In the genomic region with DNA sequence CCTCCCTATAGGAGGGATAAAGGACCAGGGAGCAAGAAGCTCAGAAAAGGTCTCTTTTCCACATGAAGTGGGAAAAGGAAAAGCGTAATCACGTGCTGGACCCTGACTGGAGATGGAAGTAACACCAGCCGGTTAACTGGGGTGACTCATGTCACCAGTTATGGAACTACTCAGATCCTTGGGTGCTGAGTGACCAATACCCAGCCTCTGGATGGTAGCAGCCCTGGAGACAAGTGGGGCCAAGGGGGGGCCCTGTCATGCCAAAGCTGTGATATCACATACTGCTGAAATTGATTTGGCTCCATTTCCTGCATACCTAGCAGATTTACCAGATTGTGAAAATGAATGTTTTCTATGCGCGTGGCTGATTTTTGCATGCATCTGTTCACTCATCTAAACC, we compare ENCODE assay signal across 16 cellular contexts.
DNase-seq lines count a peak whose midpoint lies in the region; ATAC-seq and TF ChIP-seq lines count a peak whose summit lies in the region.
"Had no signal": no experiment of that assay in that cellular context is flagged by ENCODE, and none has a peak within 500 bp of the region (broad histone marks: within the 10 kb centered on the region; RNA-seq: fewer than 3 reads in every experiment).

No MANE protein-coding gene starts in this region.

- peak overlapping the region; percentile 61 for H2AK5ac ChIP-seq in mesenchymal stem cell (ENCODE audit: low read length, severe bottlenecking)

- TF ChIP-seq CTCF in WERI-Rb-1 (IDR thresholded peaks at IDR 0.05; ENCODE audit: low read depth, low read length) (no peak), dorsolateral prefrontal cortex (IDR thresholded peaks at IDR 0.05 in 54 of 56, conservative IDR thresholded peaks at IDR 0.05 in 2 of 56; ENCODE audit: low read depth in 1 of 56, partially characterized antibody in 56 of 56) (no peak)

- H3K27me3 ChIP-seq in mesenchymal stem cell (ENCODE audit: control insufficient read depth in 1 of 2, insufficient read depth in 1 of 2, low read length in 2 of 2) (no peaks in the 10 kb centered on the region), WERI-Rb-1 (ENCODE audit: insufficient read depth, low read depth, severe bottlenecking) (no peaks in the 10 kb centered on the region), dorsolateral prefrontal cortex (no peaks in the 10 kb centered on the region)
- H3K27me3 ChIP-seq: ascending aorta; BLaER1 treated with 17β-estradiol and CSF1 and Interleukin-3, amounts not matched to agents 10 nM and 100 nM had no signal

- WGBS in mesenchymal stem cell = 65% methylated on average over 5 of the region's 5 CpGs

- H3K4me1 ChIP-seq in mesenchymal stem cell (ENCODE audit: control insufficient read depth, insufficient read depth, low read depth, low read length) = peaks cover 14% of the 10 kb centered on the region
- H3K4me1 ChIP-seq: ascending aorta; BLaER1 treated with 17β-estradiol and CSF1 and Interleukin-3, amounts not matched to agents 10 nM and 100 nM; psoas muscle had no signal

- H3K4me3 ChIP-seq in mesenchymal stem cell (ENCODE audit: insufficient read depth in 1 of 2, low read depth in 1 of 2, low read length in 2 of 2) (no peak overlapping the region), WERI-Rb-1 (ENCODE audit: low read depth, low read length) (no peak overlapping the region), dorsolateral prefrontal cortex (no peak overlapping the region)
- H3K4me3 ChIP-seq: ascending aorta; BLaER1 treated with 17β-estradiol and CSF1 and Interleukin-3, amounts not matched to agents 10 nM and 100 nM; psoas muscle had no signal

- peak overlapping the region; percentile 68 for H2BK5ac ChIP-seq in mesenchymal stem cell (ENCODE audit: low read depth, low read length, poor library complexity, severe bottlenecking)

- H2BK15ac ChIP-seq in mesenchymal stem cell (ENCODE audit: low read depth, poor library complexity, severe bottlenecking) = no peak overlapping the region

- no peak overlapping the region for H2AFZ ChIP-seq in mesenchymal stem cell (ENCODE audit: low read depth, low read length)

- intact Hi-C loops in dorsolateral prefrontal cortex (cut with DNase I) = no loop called here

- H4K8ac ChIP-seq in mesenchymal stem cell (ENCODE audit: low read length) = no peak overlapping the region

- H3K79me1 ChIP-seq in mesenchymal stem cell (replicated peaks; ENCODE audit: low read length, poor library complexity, severe bottlenecking) = no peaks in the 10 kb centered on the region

- no peak for TF ChIP-seq RAD21 in Ishikawa (IDR thresholded peaks at IDR 0.05; ENCODE audit: low read depth)

- DNase-seq in AG20443 (ENCODE audit: low spot score) (peak; percentile 56), astrocyte of the hippocampus (ENCODE audit: low read depth, low spot score) (peak; percentile 80), mesenchymal stem cell (peak; percentile 9), WERI-Rb-1 (no peak), dorsolateral prefrontal cortex (no peak)
- DNase-seq in activated CD4-positive, alpha-beta T cell treated with anti-CD3 and anti-CD28 coated beads, Interleukin-2, amount 50 U/mL, for 4 hours = no peak
- DNase-seq: activated CD4-positive, CD25-positive, alpha-beta regulatory T cell; activated T-cell treated with anti-CD3 and anti-CD28 coated beads, Interleukin-2, amount 50 U/mL, for 48 hours; psoas muscle; stimulated activated CD4-positive, alpha-beta T cell treated with anti-CD3 and anti-CD28 coated beads, Interleukin-2, amount 100 ng/mL, for 48 hours; stimulated activated naive CD4-positive, alpha-beta T cell treated with Interleukin-2 at 50 U/mL for 16 hours had no signal

- TF ChIP-seq EP300 in Ishikawa (IDR thresholded peaks at IDR 0.05; ENCODE audit: borderline replicate concordance) = 0 out of 2 replicates have a peak, but pooled peaks have one; percentile 42

- peak overlapping the region; percentile 88 for H3K27ac ChIP-seq in mesenchymal stem cell (ENCODE audit: low read length, poor library complexity, severe bottlenecking)
- no peak overlapping the region for H3K27ac ChIP-seq in WERI-Rb-1
- H3K27ac ChIP-seq in dorsolateral prefrontal cortex = peak overlapping the region in 1 of 59 donors; percentile 44
- H3K27ac ChIP-seq: ascending aorta; BLaER1 treated with 17β-estradiol and CSF1 and Interleukin-3, amounts not matched to agents 10 nM and 100 nM; HL-60; psoas muscle had no signal

- H3K4me2 ChIP-seq in mesenchymal stem cell (ENCODE audit: low read length, poor library complexity, severe bottlenecking) = no peak overlapping the region
- H3K4me2 ChIP-seq: BLaER1 treated with 17β-estradiol and CSF1 and Interleukin-3, amounts not matched to agents 10 nM and 100 nM had no signal

- H3K14ac ChIP-seq in mesenchymal stem cell (ENCODE audit: low read length in 2 of 2) = no peak overlapping the region

- no peak overlapping the region for H3K9ac ChIP-seq in mesenchymal stem cell (ENCODE audit: low read length)
- H3K9ac ChIP-seq: BLaER1 treated with 17β-estradiol and CSF1 and Interleukin-3, amounts not matched to agents 10 nM and 100 nM had no signal

- no peak overlapping the region for H3K18ac ChIP-seq in mesenchymal stem cell (ENCODE audit: low read depth in 1 of 2, low read length in 2 of 2)

- no peaks in the 10 kb centered on the region for H3K9me3 ChIP-seq in mesenchymal stem cell (ENCODE audit: control insufficient read depth, low read length)
- H3K9me3 ChIP-seq in WERI-Rb-1 (ENCODE audit: severe bottlenecking) = no peaks in the 10 kb centered on the region
- H3K9me3 ChIP-seq: ascending aorta, psoas muscle had no signal

- no peak for ATAC-seq in HG03520 (IDR thresholded peaks at IDR 0.05; ENCODE audit: unreplicated experiment)

- no peak overlapping the region for H2BK120ac ChIP-seq in mesenchymal stem cell (ENCODE audit: low read depth, low read length)

- H2BK12ac ChIP-seq in mesenchymal stem cell (ENCODE audit: low read length in 2 of 2) = no peak overlapping the region

- H3K23ac ChIP-seq in mesenchymal stem cell (ENCODE audit: low read length in 2 of 2) = no peak overlapping the region

- H3K4ac ChIP-seq in mesenchymal stem cell (ENCODE audit: low read depth in 1 of 2, low read length in 2 of 2) = no peak overlapping the region

- H3K36me3 ChIP-seq in mesenchymal stem cell (ENCODE audit: control insufficient read depth in 1 of 2, insufficient read depth in 2 of 2, low read depth in 1 of 2, low read length in 2 of 2) (no peaks in the 10 kb centered on the region), WERI-Rb-1 (no peaks in the 10 kb centered on the region)
- H3K36me3 ChIP-seq: ascending aorta; BLaER1 treated with 17β-estradiol and CSF1 and Interleukin-3, amounts not matched to agents 10 nM and 100 nM had no signal

- no peak overlapping the region for H4K91ac ChIP-seq in mesenchymal stem cell (ENCODE audit: low read length)

TF ChIP-seq in Ishikawa, 13 proteins besides CTCF, POLR2A, EP300 and RAD21:
- TF ChIP-seq REST (IDR thresholded peaks at IDR 0.05; ENCODE audit: low read depth) = no peak
- no peak for TF ChIP-seq ZBTB7A (IDR thresholded peaks at IDR 0.05; ENCODE audit: low read depth)
- peak; percentile 62 for TF ChIP-seq NFIC (IDR thresholded peaks at IDR 0.05)
- no peak for TF ChIP-seq FOXM1 (IDR thresholded peaks at IDR 0.05; ENCODE audit: borderline replicate concordance, low read depth)
- TF ChIP-seq CEBPB (IDR thresholded peaks at IDR 0.05) = no peak
- peak; percentile 17; the same call in 1 of the 2 replicates for TF ChIP-seq MAX (IDR thresholded peaks at IDR 0.05)
- peak; percentile 50 for TF ChIP-seq TEAD4 (IDR thresholded peaks at IDR 0.05)
- TF ChIP-seq TCF12 (IDR thresholded peaks at IDR 0.05; ENCODE audit: low read depth) = 0 out of 2 replicates have a peak, but pooled peaks have one; percentile 25
- TF ChIP-seq EGR1 (IDR thresholded peaks at IDR 0.05) = no peak
- TF ChIP-seq, protein P1, sequence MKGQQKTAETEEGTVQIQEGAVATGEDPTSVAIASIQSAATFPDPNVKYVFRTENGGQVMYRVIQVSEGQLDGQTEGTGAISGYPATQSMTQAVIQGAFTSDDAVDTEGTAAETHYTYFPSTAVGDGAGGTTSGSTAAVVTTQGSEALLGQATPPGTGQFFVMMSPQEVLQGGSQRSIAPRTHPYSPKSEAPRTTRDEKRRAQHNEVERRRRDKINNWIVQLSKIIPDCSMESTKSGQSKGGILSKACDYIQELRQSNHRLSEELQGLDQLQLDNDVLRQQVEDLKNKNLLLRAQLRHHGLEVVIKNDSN (IDR thresholded peaks at IDR 0.05) = peak; percentile 68
- no peak for TF ChIP-seq CREB1 (IDR thresholded peaks at IDR 0.05; ENCODE audit: low read depth)
- no peak for TF ChIP-seq YY1 (IDR thresholded peaks at IDR 0.05; ENCODE audit: low read depth)
- no peak for TF ChIP-seq TAF1 (IDR thresholded peaks at IDR 0.05; ENCODE audit: low read depth)

Comparison
In these comparisons a context has a peak if more than half of its experiments do, and no peak if none do; other contexts are left out.
1. DNase-seq: peak in AG20443 (single experiment), astrocyte of the hippocampus (single experiment) and mesenchymal stem cell (single experiment); none in WERI-Rb-1 (single experiment), activated CD4-positive, alpha-beta T cell treated with anti-CD3 and anti-CD28 coated beads, Interleukin-2, amount 50 U/mL, for 4 hours (0 of 2) and dorsolateral prefrontal cortex (0 of 10).